ENCODE assay signal across 40 cellular contexts in the genomic region with DNA sequence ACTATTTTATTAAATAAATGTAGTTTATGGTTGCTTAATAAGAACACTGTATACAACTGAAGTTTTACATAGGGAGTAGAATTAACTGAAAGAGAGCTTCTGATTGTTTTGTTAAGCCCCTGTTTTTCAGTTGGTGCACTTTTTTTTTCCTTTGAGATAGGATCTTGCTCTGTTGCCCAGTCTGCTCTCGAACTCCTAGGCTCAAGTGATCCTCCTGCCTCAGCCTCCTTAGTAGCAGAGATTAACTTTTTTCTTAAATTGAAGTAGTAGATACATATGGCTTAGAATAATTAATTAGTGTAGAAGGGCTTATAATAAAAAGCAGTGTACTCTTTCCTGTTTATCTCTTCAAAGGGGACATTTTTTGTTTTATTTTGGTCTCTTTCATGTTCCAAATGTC. TPM values are rescaled to one million over a fixed set of nuclear protein-coding genes. Genes with fewer than 3 reads are reported as not detected.
"Had no signal": no experiment of that assay in that cellular context is flagged by ENCODE, and none has a peak within 500 bp of the region (broad histone marks: within the 10 kb centered on the region; RNA-seq: fewer than 3 reads in every experiment).

No MANE protein-coding gene starts in this region.

- H3K27me3 Mint-ChIP-seq: activated naive CD4-positive, alpha-beta T cell treated with anti-CD3 and anti-CD28 coated beads, Interleukin-2, amount 10 ng/mL, durations not matched to agents 7 days and 5 days; activated naive CD4-positive, alpha-beta T cell treated with anti-CD3 and anti-CD28 coated beads, Interleukin-2, amount 50 U/mL, for 24 hours; activated naive CD8-positive, alpha-beta T cell; activated naive CD8-positive, alpha-beta T cell treated with anti-CD3 and anti-CD28 coated beads for 36 hours; activated naive CD8-positive, alpha-beta T cell treated with anti-CD3 and anti-CD28 coated beads, Interleukin-2, amount 10 ng/mL, durations not matched to agents 7 days and 5 days; activated naive CD8-positive, alpha-beta T cell treated with anti-CD3 and anti-CD28 coated beads, Interleukin-2, amount 50 U/mL, for 24 hours; activated T-cell treated with anti-CD3 and anti-CD28 coated beads, Interleukin-2, amount 50 U/mL, for 24 hours; activated T-helper 17 cell treated with anti-CD3 and anti-CD28 coated beads, Interleukin-2, amount 50 U/mL, for 72 hours; brain; central memory CD8-positive, alpha-beta T cell had no signal

- H3K9me3 ChIP-seq: body of pancreas, breast epithelium had no signal

- H3K4me1 Mint-ChIP-seq: activated naive CD8-positive, alpha-beta T cell treated with anti-CD3 and anti-CD28 coated beads, Interleukin-2, amount 10 ng/mL, durations not matched to agents 7 days and 5 days had no signal

- H3K27ac ChIP-seq: adrenal gland, ascending aorta, body of pancreas, brain microvascular endothelial cell, breast epithelium, cardiac muscle cell had no signal

- H3K4me3 Mint-ChIP-seq: activated naive CD4-positive, alpha-beta T cell treated with anti-CD3 and anti-CD28 coated beads for 36 hours; activated naive CD4-positive, alpha-beta T cell treated with anti-CD3 and anti-CD28 coated beads, Interleukin-2, amount 10 ng/mL, durations not matched to agents 7 days and 5 days; activated naive CD4-positive, alpha-beta T cell treated with anti-CD3 and anti-CD28 coated beads, Interleukin-2, amount 50 U/mL, for 24 hours; activated naive CD8-positive, alpha-beta T cell; activated naive CD8-positive, alpha-beta T cell treated with anti-CD3 and anti-CD28 coated beads for 36 hours; activated naive CD8-positive, alpha-beta T cell treated with anti-CD3 and anti-CD28 coated beads, Interleukin-2, amount 10 ng/mL, durations not matched to agents 7 days and 5 days; activated naive CD8-positive, alpha-beta T cell treated with anti-CD3 and anti-CD28 coated beads, Interleukin-2, amount 50 U/mL, for 24 hours; activated T-cell treated with anti-CD3 and anti-CD28 coated beads, Interleukin-2, amount 50 U/mL, for 24 hours; activated T-cell treated with anti-CD3 and anti-CD28 coated beads, Interleukin-2, amount 50 U/mL, for 4 hours; activated T-cell treated with anti-CD3 and anti-CD28 coated beads, Interleukin-2, amount 50 U/mL, for 72 hours; activated T-helper 1 cell treated with anti-CD3 and anti-CD28 coated beads, Interleukin-12 subunit alpha, Interleukin-12 subunit beta, Interleukin-2, Interleukin-4 antibody, amounts not matched to agents 30 ng/mL and 10 ng/mL and 1 ng/mL, durations not matched to agents 14 hours and 24 hours and 36 hours; activated T-helper 17 cell treated with anti-CD3 and anti-CD28 coated beads, Interleukin-2, amount 50 U/mL, for 72 hours; brain; central memory CD8-positive, alpha-beta T cell had no signal

- DNase-seq: activated effector memory CD4-positive, alpha-beta T cell treated with anti-CD3 and anti-CD28 coated beads, Interleukin-2, amount 50 U/mL, for 16 hours; activated effector memory CD4-positive, alpha-beta T cell treated with Interleukin-2 at 50 U/mL for 16 hours; activated gamma-delta T cell; activated gamma-delta T cell treated with Interleukin-2 at 50 U/mL for 16 hours; activated naive CD4-positive, alpha-beta T cell; activated naive CD4-positive, alpha-beta T cell treated with anti-CD3 and anti-CD28 coated beads for 36 hours; activated naive CD4-positive, alpha-beta T cell treated with anti-CD3 and anti-CD28 coated beads, Interleukin-2, amount 10 ng/mL, durations not matched to agents 7 days and 5 days; activated naive CD4-positive, alpha-beta T cell treated with anti-CD3 and anti-CD28 coated beads, Interleukin-2, amount 50 U/mL, for 16 hours; activated naive CD4-positive, alpha-beta T cell treated with Interleukin-2 at 50 U/mL for 16 hours; activated naive CD8-positive, alpha-beta T cell treated with anti-CD3 and anti-CD28 coated beads for 36 hours; activated naive CD8-positive, alpha-beta T cell treated with anti-CD3 and anti-CD28 coated beads, Interleukin-2, amount 10 ng/mL, durations not matched to agents 7 days and 5 days; activated naive CD8-positive, alpha-beta T cell treated with anti-CD3 and anti-CD28 coated beads, Interleukin-2, amount 50 U/mL, for 24 hours; activated T-cell treated with anti-CD3 and anti-CD28 coated beads, Interleukin-2, amount 50 U/mL, for 1 hour; activated T-cell treated with anti-CD3 and anti-CD28 coated beads, Interleukin-2, amount 50 U/mL, for 24 hours; activated T-cell treated with anti-CD3 and anti-CD28 coated beads, Interleukin-2, amount 50 U/mL, for 4 hours; activated T-cell treated with anti-CD3 and anti-CD28 coated beads, Interleukin-2, amount 50 U/mL, for 48 hours; activated T-cell treated with anti-CD3 and anti-CD28 coated beads, Interleukin-2, amount 50 U/mL, for 72 hours; adrenal gland; amniotic stem cell; amygdala; anterior cingulate cortex; aorta; body of pancreas; brain microvascular endothelial cell; caudate nucleus; central memory CD4-positive, alpha-beta T cell; cerebellar nuclear complex had no signal

- H3K27ac Mint-ChIP-seq: activated naive CD4-positive, alpha-beta T cell treated with anti-CD3 and anti-CD28 coated beads for 36 hours; activated naive CD4-positive, alpha-beta T cell treated with anti-CD3 and anti-CD28 coated beads, Interleukin-2, amount 10 ng/mL, durations not matched to agents 7 days and 5 days; activated naive CD4-positive, alpha-beta T cell treated with anti-CD3 and anti-CD28 coated beads, Interleukin-2, amount 50 U/mL, for 24 hours; activated naive CD4-positive, alpha-beta T cell treated with anti-CD3 and anti-CD28 coated beads, Interleukin-2, amount 50 U/mL, for 72 hours; activated naive CD8-positive, alpha-beta T cell; activated naive CD8-positive, alpha-beta T cell treated with anti-CD3 and anti-CD28 coated beads for 36 hours; activated naive CD8-positive, alpha-beta T cell treated with anti-CD3 and anti-CD28 coated beads, Interleukin-2, amount 10 ng/mL, durations not matched to agents 7 days and 5 days; activated naive CD8-positive, alpha-beta T cell treated with anti-CD3 and anti-CD28 coated beads, Interleukin-2, amount 50 U/mL, for 24 hours; activated T-cell treated with anti-CD3 and anti-CD28 coated beads, Interleukin-2, amount 50 U/mL, for 24 hours; activated T-cell treated with anti-CD3 and anti-CD28 coated beads, Interleukin-2, amount 50 U/mL, for 72 hours; activated T-helper 1 cell treated with anti-CD3 and anti-CD28 coated beads, Interleukin-12 subunit alpha, Interleukin-12 subunit beta, Interleukin-2, Interleukin-4 antibody, amounts not matched to agents 30 ng/mL and 10 ng/mL and 1 ng/mL, durations not matched to agents 14 hours and 24 hours and 36 hours; activated T-helper 17 cell treated with anti-CD3 and anti-CD28 coated beads, Interleukin-2, amount 50 U/mL, for 72 hours; activated T-helper 2 cell treated with anti-CD3 and anti-CD28 coated beads, Interferon-gamma antibody, Interleukin-2, Interleukin-4, amounts not matched to agents 10 μg/mL and 5 μg/mL and 100 μg/mL, durations not matched to agents 14 hours and 24 hours and 36 hours had no signal

- FAIRE-seq: astrocyte, bronchial epithelial cell had no signal

- H3K36me3 ChIP-seq: adrenal gland, ascending aorta, brain microvascular endothelial cell, breast epithelium, cardiac muscle cell had no signal

- H3K4me3 ChIP-seq: adrenal gland, ascending aorta, body of pancreas, breast epithelium, cardiac muscle cell had no signal

- H3K27me3 ChIP-seq: adrenal gland, ascending aorta, body of pancreas, brain microvascular endothelial cell, breast epithelium, cardiac muscle cell had no signal

- H3K4me1 ChIP-seq: adrenal gland, ascending aorta, body of pancreas, breast epithelium had no signal

- ATAC-seq: activated naive CD4-positive, alpha-beta T cell treated with anti-CD3 and anti-CD28 coated beads, Interleukin-2, amount 50 U/mL, for 72 hours; activated naive CD8-positive, alpha-beta T cell treated with anti-CD3 and anti-CD28 coated beads, Interleukin-2, amount 50 U/mL, for 24 hours; activated T-cell treated with anti-CD3 and anti-CD28 coated beads, Interleukin-2, amount 50 U/mL, for 4 hours; activated T-cell treated with anti-CD3 and anti-CD28 coated beads, Interleukin-2, amount 50 U/mL, for 72 hours; activated T-helper 17 cell treated with anti-CD3 and anti-CD28 coated beads, Interleukin-2, amount 50 U/mL, for 72 hours; body of pancreas had no signal

RNA-seq across cellular contexts. Expression of a gene that starts 11.2 kb away (rescaled TPM):
- total RNA-seq: ascending aorta had no signal
